Comparison of ENCODE assay signal across 1 cellular context in the genomic region with DNA sequence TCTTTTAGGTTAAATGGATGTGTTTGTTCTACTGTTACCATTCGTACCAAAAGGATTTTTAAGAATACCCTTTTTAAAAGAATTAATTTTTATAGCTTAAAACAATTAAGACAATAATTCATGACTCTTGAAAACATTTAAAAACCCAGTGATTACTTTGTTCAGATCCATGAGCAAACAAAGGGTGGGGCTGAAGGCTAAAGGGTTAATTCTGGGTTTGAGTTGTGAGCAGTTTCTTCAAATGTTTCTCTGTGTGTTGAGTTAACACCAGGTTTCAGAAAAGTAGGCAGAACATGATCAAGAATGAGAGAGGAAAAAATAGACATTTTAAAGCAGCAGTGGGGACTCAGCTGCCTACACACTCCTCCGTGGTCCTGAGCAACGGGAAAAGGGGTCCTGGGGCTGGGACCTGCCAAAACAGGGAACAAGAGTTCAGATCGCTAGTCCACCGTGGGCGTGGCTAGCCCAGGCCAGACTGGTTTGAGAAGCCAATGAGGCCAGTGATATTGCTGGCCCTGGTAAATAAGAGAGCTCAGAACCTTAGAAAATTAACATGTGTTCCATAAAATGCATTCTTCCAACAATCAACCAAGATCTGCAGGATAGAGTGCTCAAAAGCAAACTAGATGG.
TF ChIP-seq lines count a peak whose summit lies in the region.

No MANE protein-coding gene starts in this region.

TF ChIP-seq in GM23338, 12 proteins besides CTCF, POLR2A, EP300 and RAD21 (continued from another document):
- TF ChIP-seq, protein P1, sequence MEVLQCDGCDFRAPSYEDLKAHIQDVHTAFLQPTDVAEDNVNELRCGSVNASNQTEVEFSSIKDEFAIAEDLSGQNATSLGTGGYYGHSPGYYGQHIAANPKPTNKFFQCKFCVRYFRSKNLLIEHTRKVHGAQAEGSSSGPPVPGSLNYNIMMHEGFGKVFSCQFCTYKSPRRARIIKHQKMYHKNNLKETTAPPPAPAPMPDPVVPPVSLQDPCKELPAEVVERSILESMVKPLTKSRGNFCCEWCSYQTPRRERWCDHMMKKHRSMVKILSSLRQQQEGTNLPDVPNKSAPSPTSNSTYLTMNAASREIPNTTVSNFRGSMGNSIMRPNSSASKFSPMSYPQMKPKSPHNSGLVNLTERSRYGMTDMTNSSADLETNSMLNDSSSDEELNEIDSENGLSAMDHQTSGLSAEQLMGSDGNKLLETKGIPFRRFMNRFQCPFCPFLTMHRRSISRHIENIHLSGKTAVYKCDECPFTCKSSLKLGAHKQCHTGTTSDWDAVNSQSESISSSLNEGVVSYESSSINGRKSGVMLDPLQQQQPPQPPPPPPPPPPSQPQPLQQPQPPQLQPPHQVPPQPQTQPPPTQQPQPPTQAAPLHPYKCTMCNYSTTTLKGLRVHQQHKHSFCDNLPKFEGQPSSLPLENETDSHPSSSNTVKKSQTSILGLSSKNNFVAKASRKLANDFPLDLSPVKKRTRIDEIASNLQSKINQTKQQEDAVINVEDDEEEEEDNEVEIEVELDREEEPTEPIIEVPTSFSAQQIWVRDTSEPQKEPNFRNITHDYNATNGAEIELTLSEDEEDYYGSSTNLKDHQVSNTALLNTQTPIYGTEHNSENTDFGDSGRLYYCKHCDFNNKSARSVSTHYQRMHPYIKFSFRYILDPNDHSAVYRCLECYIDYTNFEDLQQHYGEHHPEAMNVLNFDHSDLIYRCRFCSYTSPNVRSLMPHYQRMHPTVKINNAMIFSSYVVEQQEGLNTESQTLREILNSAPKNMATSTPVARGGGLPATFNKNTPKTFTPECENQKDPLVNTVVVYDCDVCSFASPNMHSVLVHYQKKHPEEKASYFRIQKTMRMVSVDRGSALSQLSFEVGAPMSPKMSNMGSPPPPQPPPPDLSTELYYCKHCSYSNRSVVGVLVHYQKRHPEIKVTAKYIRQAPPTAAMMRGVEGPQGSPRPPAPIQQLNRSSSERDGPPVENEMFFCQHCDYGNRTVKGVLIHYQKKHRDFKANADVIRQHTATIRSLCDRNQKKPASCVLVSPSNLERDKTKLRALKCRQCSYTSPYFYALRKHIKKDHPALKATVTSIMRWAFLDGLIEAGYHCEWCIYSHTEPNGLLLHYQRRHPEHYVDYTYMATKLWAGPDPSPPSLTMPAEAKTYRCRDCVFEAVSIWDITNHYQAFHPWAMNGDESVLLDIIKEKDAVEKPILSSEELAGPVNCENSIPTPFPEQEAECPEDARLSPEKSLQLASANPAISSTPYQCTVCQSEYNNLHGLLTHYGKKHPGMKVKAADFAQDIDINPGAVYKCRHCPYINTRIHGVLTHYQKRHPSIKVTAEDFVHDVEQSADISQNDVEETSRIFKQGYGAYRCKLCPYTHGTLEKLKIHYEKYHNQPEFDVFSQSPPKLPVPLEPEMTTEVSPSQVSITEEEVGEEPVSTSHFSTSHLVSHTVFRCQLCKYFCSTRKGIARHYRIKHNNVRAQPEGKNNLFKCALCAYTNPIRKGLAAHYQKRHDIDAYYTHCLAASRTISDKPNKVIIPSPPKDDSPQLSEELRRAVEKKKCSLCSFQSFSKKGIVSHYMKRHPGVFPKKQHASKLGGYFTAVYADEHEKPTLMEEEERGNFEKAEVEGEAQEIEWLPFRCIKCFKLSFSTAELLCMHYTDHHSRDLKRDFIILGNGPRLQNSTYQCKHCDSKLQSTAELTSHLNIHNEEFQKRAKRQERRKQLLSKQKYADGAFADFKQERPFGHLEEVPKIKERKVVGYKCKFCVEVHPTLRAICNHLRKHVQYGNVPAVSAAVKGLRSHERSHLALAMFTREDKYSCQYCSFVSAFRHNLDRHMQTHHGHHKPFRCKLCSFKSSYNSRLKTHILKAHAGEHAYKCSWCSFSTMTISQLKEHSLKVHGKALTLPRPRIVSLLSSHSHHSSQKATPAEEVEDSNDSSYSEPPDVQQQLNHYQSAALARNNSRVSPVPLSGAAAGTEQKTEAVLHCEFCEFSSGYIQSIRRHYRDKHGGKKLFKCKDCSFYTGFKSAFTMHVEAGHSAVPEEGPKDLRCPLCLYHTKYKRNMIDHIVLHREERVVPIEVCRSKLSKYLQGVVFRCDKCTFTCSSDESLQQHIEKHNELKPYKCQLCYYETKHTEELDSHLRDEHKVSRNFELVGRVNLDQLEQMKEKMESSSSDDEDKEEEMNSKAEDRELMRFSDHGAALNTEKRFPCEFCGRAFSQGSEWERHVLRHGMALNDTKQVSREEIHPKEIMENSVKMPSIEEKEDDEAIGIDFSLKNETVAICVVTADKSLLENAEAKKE (CRISPR knock-in tag; IDR thresholded peaks at IDR 0.05): no peak
- TF ChIP-seq NANOG (IDR thresholded peaks at IDR 0.05; ENCODE audit: borderline replicate concordance) (no peak), STAT1 (IDR thresholded peaks at IDR 0.05; ENCODE audit: unreplicated experiment) (no peak), ZNF114 (CRISPR knock-in tag; IDR thresholded peaks at IDR 0.05) (no peak), CREB1 (CRISPR knock-in tag; IDR thresholded peaks at IDR 0.05; ENCODE audit: low read depth) (no peak)
- TF ChIP-seq, protein P2, sequence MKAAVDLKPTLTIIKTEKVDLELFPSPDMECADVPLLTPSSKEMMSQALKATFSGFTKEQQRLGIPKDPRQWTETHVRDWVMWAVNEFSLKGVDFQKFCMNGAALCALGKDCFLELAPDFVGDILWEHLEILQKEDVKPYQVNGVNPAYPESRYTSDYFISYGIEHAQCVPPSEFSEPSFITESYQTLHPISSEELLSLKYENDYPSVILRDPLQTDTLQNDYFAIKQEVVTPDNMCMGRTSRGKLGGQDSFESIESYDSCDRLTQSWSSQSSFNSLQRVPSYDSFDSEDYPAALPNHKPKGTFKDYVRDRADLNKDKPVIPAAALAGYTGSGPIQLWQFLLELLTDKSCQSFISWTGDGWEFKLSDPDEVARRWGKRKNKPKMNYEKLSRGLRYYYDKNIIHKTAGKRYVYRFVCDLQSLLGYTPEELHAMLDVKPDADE (IDR thresholded peaks at IDR 0.05): no peak
